ENCODE assay signal across 15 cellular contexts in the genomic region with DNA sequence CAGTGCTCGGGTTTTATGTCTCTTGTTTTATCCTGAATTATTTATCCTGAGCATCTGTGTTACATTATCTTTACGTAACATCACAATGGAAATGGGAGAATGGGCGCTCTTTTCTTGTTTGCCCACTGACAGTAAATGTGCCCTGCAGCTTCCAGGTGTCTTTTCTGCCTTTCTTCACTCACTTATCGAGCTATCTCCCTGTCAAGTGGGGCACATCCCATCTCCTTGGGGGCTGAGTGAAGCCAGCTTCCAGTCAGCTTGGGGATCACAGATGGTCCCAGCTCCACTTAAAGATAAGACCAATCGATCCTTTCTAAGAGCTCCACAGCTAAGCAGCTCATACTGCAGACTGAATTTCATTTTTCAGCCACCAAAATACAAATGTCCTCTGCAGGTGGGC.
"Had no signal": no experiment of that assay in that cellular context is flagged by ENCODE, and none has a peak within 500 bp of the region (broad histone marks: within the 10 kb centered on the region; RNA-seq: fewer than 3 reads in every experiment).

No MANE protein-coding gene starts in this region.

- H3K27me3 ChIP-seq: MG63, SJSA1 had no signal

- H3K4me3 ChIP-seq: MG63, SJSA1 had no signal

- H3K36me3 ChIP-seq: MG63, SJSA1 had no signal

- DNase-seq: IMR-90, Karpas-422, KG1, MG63, NCI-H1092 treated with DMSO at 0.1 percent for 48 hours, NCI-H1436, NCI-H187, NCI-H2029, NCI-H2081 treated with DMSO at 0.1 percent for 48 hours, NCI-H2227 treated with DMSO at 0.1 percent for 48 hours, NCI-H526, Right ventricle myocardium superior, RPMI8226, SIG-M5 had no signal

- H3K4me1 ChIP-seq: SJSA1 had no signal

- H3K9me3 ChIP-seq: MG63, SJSA1 had no signal
